In the genomic region with DNA sequence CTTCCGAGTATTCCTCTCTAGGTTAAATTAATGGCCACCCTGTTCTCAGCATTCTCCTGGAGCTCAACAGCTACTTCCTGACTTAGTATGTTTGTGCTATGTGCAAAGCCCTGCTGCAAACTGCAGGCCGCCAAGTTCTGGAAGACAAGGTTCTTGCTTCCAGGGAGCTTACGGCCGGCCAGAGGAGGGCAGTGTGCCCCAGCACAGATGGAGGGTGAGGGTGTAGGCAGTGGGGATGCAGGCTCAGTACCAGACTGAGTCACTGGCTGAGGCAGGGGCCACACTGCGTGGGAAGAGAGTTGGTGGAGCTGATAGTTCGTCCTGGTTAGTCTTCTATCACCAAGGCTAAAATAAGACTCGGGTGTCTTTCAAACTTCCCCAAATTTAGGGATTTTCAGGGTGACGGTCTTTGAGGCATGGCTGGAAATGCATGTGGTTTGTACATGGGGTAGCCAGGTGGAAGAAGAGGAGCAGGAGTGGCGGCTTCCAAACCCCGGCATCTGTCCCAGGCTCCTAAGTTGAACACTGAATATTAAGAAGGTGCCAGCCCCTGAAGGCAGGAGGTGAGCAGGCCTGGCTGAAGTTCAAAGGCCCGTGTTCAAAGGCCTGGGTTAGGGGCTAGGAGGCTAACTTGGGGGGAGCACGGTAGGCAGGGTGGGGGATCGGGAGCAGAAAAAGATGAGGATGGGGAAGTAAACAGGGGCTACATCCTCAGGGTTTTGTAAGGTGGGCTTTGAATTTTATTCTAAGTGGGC, we compare ENCODE assay signal across 8 cellular contexts. TPM values are rescaled to one million over a fixed set of nuclear protein-coding genes. Genes with fewer than 3 reads are reported as not detected.
DNase-seq lines count a peak whose midpoint lies in the region; ATAC-seq and TF ChIP-seq lines count a peak whose summit lies in the region.

No MANE protein-coding gene starts in this region.

- intact Hi-C loops in lower lobe of right lung (cut with DNase I) = no loop called here

- H3K4me3 ChIP-seq in lower lobe of right lung = no peak overlapping the region

- no peaks in the 10 kb centered on the region for H3K27me3 Mint-ChIP-seq in activated naive CD8-positive, alpha-beta T cell treated with anti-CD3 and anti-CD28 coated beads for 36 hours

- H3K36me3 ChIP-seq in lower lobe of right lung = no peaks in the 10 kb centered on the region

- H3K4me1 ChIP-seq in lower lobe of right lung = peaks cover 21% of the 10 kb centered on the region

- H3K4me1 Mint-ChIP-seq in activated naive CD8-positive, alpha-beta T cell treated with anti-CD3 and anti-CD28 coated beads for 36 hours = peaks cover 22% of the 10 kb centered on the region

- no peaks in the 10 kb centered on the region for H3K9me3 Mint-ChIP-seq in activated naive CD8-positive, alpha-beta T cell treated with anti-CD3 and anti-CD28 coated beads for 36 hours

- H3K9me3 ChIP-seq in lower lobe of right lung = no peaks in the 10 kb centered on the region

- no peak overlapping the region for H3K27ac ChIP-seq in lower lobe of right lung

- DNase-seq in NCI-H2227 (lab: John Stamatoyannopoulos, UW; ENCODE audit: unreplicated experiment) = peak; percentile 12
- DNase-seq in NCI-H2227 treated with DMSO at 0.1 percent for 48 hours (lab: John Stamatoyannopoulos, UW) = no peak
- DNase-seq in HK-2 (ENCODE audit: unreplicated experiment) = peak; percentile 54
- peak; percentile 30 for DNase-seq in activated naive CD8-positive, alpha-beta T cell treated with anti-CD3 and anti-CD28 coated beads for 36 hours
- no peak for DNase-seq in lower lobe of right lung
- no peak for DNase-seq in kidney glomerular epithelial cell (lab: John Stamatoyannopoulos, UW)
- DNase-seq in dedifferentiated amniotic fluid mesenchymal stem cell (ENCODE audit: extremely low spot score) = no peak

- peak; percentile 48 for TF ChIP-seq CTCF in lower lobe of right lung (IDR thresholded peaks at IDR 0.05)

- H3K27me3 ChIP-seq in lower lobe of right lung (ENCODE audit: low read depth) = no peaks in the 10 kb centered on the region

- H3K4me3 Mint-ChIP-seq in activated naive CD8-positive, alpha-beta T cell treated with anti-CD3 and anti-CD28 coated beads for 36 hours = no peak overlapping the region

- H3K27ac Mint-ChIP-seq in activated naive CD8-positive, alpha-beta T cell treated with anti-CD3 and anti-CD28 coated beads for 36 hours = no peak overlapping the region

- peaks cover 5% of the 10 kb centered on the region for H3K36me3 Mint-ChIP-seq in activated naive CD8-positive, alpha-beta T cell treated with anti-CD3 and anti-CD28 coated beads for 36 hours

- ATAC-seq in lower lobe of right lung (peak; percentile 42 to 51), GM21515 (IDR thresholded peaks at IDR 0.05; ENCODE audit: unreplicated experiment) (no peak)

RNA-seq across cellular contexts. Expression of gene ELK4, which starts 42.9 kb away (rescaled TPM):
- total RNA-seq in activated naive CD8-positive, alpha-beta T cell treated with anti-CD3 and anti-CD28 coated beads for 36 hours = 10 to 100 TPM; 71.0 to 76.9 TPM
- total RNA-seq in lower lobe of right lung = 62.8 TPM

Comparison
In these comparisons a context has a peak if more than half of its experiments do, and no peak if none do; other contexts are left out.
1. DNase-seq: peak in NCI-H2227 (single experiment), HK-2 (single experiment) and activated naive CD8-positive, alpha-beta T cell treated with anti-CD3 and anti-CD28 coated beads for 36 hours (single experiment); none in NCI-H2227 treated with DMSO at 0.1 percent for 48 hours (single experiment), lower lobe of right lung (single experiment), kidney glomerular epithelial cell (single experiment) and dedifferentiated amniotic fluid mesenchymal stem cell (single experiment).